ENCODE assay signal across 8 cellular contexts in genomic region chr22:22687638-22688500, GRCh38. TPM values are rescaled to one million over a fixed set of nuclear protein-coding genes. Genes with fewer than 3 reads are reported as not detected.
DNase-seq lines count a peak whose midpoint lies in the region; ATAC-seq lines count a peak whose summit lies in the region.

No MANE protein-coding gene starts in this region.

- no peak overlapping the region for H3K4me3 Mint-ChIP-seq in activated T-helper 17 cell treated with anti-CD3 and anti-CD28 coated beads, Interleukin-2, amount 50 U/mL, for 72 hours
- no peak overlapping the region for H3K4me3 Mint-ChIP-seq in stimulated activated memory B cell treated with anti-CD40 and anti-IgM and Interleukin-4, amounts not matched to agents 10 μg/mL and 1 μg/mL and 100 μg/mL, for 72 hours

- intact Hi-C loops in cardiac septum (cut with DNase I), result no loop called here

- no peaks in the 10 kb centered on the region for H3K27me3 Mint-ChIP-seq in activated T-helper 17 cell treated with anti-CD3 and anti-CD28 coated beads, Interleukin-2, amount 50 U/mL, for 72 hours
- no peaks in the 10 kb centered on the region for H3K27me3 Mint-ChIP-seq in stimulated activated memory B cell treated with anti-CD40 and anti-IgM and Interleukin-4, amounts not matched to agents 10 μg/mL and 1 μg/mL and 100 μg/mL, for 72 hours

- DNase-seq in stimulated activated CD4-positive, alpha-beta T cell treated with anti-CD3 and anti-CD28 coated beads, Interleukin-1b, Interleukin-23, amount 100 ng/mL, for 48 hours, result peak; percentile 11
- DNase-seq in stimulated activated CD4-positive, alpha-beta T cell treated with anti-CD3 and anti-CD28 coated beads, Interleukin-12 subunit alpha, Interleukin-12 subunit beta, amount 100 ng/mL, for 4 hours, result no peak
- peak; percentile 12 for DNase-seq in NCI-H1048 (lab: John Stamatoyannopoulos, UW)
- peak; percentile 41 for DNase-seq in cardiac septum (ENCODE audit: low spot score)
- DNase-seq in retina, result peak; percentile 64

- ATAC-seq in activated T-helper 17 cell treated with anti-CD3 and anti-CD28 coated beads, Interleukin-2, amount 50 U/mL, for 72 hours (replicated peaks), result peak; percentile 56
- ATAC-seq in GM19455 (IDR thresholded peaks at IDR 0.05; ENCODE audit: unreplicated experiment), result no peak
- no peak for ATAC-seq in stimulated activated memory B cell treated with anti-CD40 and anti-IgM and Interleukin-4, amounts not matched to agents 10 μg/mL and 1 μg/mL and 100 μg/mL, for 72 hours

- H3K36me3 Mint-ChIP-seq in activated T-helper 17 cell treated with anti-CD3 and anti-CD28 coated beads, Interleukin-2, amount 50 U/mL, for 72 hours (ENCODE audit: low read depth), result no peaks in the 10 kb centered on the region
- H3K36me3 Mint-ChIP-seq in stimulated activated memory B cell treated with anti-CD40 and anti-IgM and Interleukin-4, amounts not matched to agents 10 μg/mL and 1 μg/mL and 100 μg/mL, for 72 hours, result no peaks in the 10 kb centered on the region

- no peaks in the 10 kb centered on the region for H3K4me1 Mint-ChIP-seq in activated T-helper 17 cell treated with anti-CD3 and anti-CD28 coated beads, Interleukin-2, amount 50 U/mL, for 72 hours
- H3K4me1 Mint-ChIP-seq in stimulated activated memory B cell treated with anti-CD40 and anti-IgM and Interleukin-4, amounts not matched to agents 10 μg/mL and 1 μg/mL and 100 μg/mL, for 72 hours, result peaks cover 51% of the 10 kb centered on the region

- no peaks in the 10 kb centered on the region for H3K9me3 Mint-ChIP-seq in activated T-helper 17 cell treated with anti-CD3 and anti-CD28 coated beads, Interleukin-2, amount 50 U/mL, for 72 hours
- no peaks in the 10 kb centered on the region for H3K9me3 Mint-ChIP-seq in stimulated activated memory B cell treated with anti-CD40 and anti-IgM and Interleukin-4, amounts not matched to agents 10 μg/mL and 1 μg/mL and 100 μg/mL, for 72 hours

- H3K27ac Mint-ChIP-seq in activated T-helper 17 cell treated with anti-CD3 and anti-CD28 coated beads, Interleukin-2, amount 50 U/mL, for 72 hours, result no peak overlapping the region
- no peak overlapping the region for H3K27ac Mint-ChIP-seq in stimulated activated memory B cell treated with anti-CD40 and anti-IgM and Interleukin-4, amounts not matched to agents 10 μg/mL and 1 μg/mL and 100 μg/mL, for 72 hours

RNA-seq across cellular contexts. Expression of gene GGTLC2, which starts 43.5 kb away (rescaled TPM):
- not detected for total RNA-seq in activated T-helper 17 cell treated with anti-CD3 and anti-CD28 coated beads, Interleukin-2, amount 50 U/mL, for 72 hours
- total RNA-seq in cardiac septum, result not detected
